ENCODE assay signal across 1 cellular context in the genomic region with DNA sequence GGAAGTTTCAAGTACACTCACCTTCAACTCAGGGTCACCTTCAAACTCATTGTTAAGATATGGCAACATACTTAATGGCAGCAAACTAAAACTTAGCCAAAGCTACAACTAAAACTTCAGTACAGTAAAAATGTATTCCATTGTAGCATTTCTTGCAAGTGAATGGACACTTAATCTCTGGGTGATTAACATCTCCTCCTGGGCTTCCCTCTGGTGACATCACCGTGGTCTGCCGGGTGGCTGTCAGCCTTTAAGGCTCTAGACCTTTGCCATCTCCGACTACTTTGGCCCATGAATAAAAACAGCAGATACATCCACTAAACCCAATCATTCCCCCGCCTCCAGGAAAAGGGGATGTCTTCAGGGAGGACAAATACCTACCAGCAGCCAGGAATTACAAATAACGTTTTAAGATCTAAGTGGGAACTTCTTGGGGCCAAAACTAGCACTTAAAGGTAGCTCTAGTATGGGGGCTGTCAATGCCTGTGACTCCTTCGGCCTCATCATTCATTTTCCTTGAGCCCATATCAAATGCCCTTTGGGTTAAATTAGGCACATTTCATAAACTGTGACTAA.
TF ChIP-seq lines count a peak whose summit lies in the region.

No MANE protein-coding gene starts in this region.

TF ChIP-seq in GM23338, 12 proteins besides CTCF, POLR2A, EP300 and RAD21 (continued from another document):
- TF ChIP-seq, protein P1, sequence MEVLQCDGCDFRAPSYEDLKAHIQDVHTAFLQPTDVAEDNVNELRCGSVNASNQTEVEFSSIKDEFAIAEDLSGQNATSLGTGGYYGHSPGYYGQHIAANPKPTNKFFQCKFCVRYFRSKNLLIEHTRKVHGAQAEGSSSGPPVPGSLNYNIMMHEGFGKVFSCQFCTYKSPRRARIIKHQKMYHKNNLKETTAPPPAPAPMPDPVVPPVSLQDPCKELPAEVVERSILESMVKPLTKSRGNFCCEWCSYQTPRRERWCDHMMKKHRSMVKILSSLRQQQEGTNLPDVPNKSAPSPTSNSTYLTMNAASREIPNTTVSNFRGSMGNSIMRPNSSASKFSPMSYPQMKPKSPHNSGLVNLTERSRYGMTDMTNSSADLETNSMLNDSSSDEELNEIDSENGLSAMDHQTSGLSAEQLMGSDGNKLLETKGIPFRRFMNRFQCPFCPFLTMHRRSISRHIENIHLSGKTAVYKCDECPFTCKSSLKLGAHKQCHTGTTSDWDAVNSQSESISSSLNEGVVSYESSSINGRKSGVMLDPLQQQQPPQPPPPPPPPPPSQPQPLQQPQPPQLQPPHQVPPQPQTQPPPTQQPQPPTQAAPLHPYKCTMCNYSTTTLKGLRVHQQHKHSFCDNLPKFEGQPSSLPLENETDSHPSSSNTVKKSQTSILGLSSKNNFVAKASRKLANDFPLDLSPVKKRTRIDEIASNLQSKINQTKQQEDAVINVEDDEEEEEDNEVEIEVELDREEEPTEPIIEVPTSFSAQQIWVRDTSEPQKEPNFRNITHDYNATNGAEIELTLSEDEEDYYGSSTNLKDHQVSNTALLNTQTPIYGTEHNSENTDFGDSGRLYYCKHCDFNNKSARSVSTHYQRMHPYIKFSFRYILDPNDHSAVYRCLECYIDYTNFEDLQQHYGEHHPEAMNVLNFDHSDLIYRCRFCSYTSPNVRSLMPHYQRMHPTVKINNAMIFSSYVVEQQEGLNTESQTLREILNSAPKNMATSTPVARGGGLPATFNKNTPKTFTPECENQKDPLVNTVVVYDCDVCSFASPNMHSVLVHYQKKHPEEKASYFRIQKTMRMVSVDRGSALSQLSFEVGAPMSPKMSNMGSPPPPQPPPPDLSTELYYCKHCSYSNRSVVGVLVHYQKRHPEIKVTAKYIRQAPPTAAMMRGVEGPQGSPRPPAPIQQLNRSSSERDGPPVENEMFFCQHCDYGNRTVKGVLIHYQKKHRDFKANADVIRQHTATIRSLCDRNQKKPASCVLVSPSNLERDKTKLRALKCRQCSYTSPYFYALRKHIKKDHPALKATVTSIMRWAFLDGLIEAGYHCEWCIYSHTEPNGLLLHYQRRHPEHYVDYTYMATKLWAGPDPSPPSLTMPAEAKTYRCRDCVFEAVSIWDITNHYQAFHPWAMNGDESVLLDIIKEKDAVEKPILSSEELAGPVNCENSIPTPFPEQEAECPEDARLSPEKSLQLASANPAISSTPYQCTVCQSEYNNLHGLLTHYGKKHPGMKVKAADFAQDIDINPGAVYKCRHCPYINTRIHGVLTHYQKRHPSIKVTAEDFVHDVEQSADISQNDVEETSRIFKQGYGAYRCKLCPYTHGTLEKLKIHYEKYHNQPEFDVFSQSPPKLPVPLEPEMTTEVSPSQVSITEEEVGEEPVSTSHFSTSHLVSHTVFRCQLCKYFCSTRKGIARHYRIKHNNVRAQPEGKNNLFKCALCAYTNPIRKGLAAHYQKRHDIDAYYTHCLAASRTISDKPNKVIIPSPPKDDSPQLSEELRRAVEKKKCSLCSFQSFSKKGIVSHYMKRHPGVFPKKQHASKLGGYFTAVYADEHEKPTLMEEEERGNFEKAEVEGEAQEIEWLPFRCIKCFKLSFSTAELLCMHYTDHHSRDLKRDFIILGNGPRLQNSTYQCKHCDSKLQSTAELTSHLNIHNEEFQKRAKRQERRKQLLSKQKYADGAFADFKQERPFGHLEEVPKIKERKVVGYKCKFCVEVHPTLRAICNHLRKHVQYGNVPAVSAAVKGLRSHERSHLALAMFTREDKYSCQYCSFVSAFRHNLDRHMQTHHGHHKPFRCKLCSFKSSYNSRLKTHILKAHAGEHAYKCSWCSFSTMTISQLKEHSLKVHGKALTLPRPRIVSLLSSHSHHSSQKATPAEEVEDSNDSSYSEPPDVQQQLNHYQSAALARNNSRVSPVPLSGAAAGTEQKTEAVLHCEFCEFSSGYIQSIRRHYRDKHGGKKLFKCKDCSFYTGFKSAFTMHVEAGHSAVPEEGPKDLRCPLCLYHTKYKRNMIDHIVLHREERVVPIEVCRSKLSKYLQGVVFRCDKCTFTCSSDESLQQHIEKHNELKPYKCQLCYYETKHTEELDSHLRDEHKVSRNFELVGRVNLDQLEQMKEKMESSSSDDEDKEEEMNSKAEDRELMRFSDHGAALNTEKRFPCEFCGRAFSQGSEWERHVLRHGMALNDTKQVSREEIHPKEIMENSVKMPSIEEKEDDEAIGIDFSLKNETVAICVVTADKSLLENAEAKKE (CRISPR knock-in tag; IDR thresholded peaks at IDR 0.05): no peak
- TF ChIP-seq, protein P2, sequence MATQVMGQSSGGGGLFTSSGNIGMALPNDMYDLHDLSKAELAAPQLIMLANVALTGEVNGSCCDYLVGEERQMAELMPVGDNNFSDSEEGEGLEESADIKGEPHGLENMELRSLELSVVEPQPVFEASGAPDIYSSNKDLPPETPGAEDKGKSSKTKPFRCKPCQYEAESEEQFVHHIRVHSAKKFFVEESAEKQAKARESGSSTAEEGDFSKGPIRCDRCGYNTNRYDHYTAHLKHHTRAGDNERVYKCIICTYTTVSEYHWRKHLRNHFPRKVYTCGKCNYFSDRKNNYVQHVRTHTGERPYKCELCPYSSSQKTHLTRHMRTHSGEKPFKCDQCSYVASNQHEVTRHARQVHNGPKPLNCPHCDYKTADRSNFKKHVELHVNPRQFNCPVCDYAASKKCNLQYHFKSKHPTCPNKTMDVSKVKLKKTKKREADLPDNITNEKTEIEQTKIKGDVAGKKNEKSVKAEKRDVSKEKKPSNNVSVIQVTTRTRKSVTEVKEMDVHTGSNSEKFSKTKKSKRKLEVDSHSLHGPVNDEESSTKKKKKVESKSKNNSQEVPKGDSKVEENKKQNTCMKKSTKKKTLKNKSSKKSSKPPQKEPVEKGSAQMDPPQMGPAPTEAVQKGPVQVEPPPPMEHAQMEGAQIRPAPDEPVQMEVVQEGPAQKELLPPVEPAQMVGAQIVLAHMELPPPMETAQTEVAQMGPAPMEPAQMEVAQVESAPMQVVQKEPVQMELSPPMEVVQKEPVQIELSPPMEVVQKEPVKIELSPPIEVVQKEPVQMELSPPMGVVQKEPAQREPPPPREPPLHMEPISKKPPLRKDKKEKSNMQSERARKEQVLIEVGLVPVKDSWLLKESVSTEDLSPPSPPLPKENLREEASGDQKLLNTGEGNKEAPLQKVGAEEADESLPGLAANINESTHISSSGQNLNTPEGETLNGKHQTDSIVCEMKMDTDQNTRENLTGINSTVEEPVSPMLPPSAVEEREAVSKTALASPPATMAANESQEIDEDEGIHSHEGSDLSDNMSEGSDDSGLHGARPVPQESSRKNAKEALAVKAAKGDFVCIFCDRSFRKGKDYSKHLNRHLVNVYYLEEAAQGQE (IDR thresholded peaks at IDR 0.05; ENCODE audit: unreplicated experiment): no peak
- TF ChIP-seq EZH2phosphoT487 (IDR thresholded peaks at IDR 0.05; ENCODE audit: unreplicated experiment) (no peak), EZH2 (IDR thresholded peaks at IDR 0.05; ENCODE audit: low read depth, unreplicated experiment) (peak; percentile 5), ZNF331 (CRISPR knock-in tag; IDR thresholded peaks at IDR 0.05; ENCODE audit: low read depth) (no peak)
- TF ChIP-seq, protein P3, sequence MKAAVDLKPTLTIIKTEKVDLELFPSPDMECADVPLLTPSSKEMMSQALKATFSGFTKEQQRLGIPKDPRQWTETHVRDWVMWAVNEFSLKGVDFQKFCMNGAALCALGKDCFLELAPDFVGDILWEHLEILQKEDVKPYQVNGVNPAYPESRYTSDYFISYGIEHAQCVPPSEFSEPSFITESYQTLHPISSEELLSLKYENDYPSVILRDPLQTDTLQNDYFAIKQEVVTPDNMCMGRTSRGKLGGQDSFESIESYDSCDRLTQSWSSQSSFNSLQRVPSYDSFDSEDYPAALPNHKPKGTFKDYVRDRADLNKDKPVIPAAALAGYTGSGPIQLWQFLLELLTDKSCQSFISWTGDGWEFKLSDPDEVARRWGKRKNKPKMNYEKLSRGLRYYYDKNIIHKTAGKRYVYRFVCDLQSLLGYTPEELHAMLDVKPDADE (IDR thresholded peaks at IDR 0.05): no peak
TF ChIP-seq in GM23338: peak in this region for 1.
